12 cellular contexts compared by ENCODE assay signal in genomic region chr1:78377356-78377928, GRCh38.
DNase-seq lines count a peak whose midpoint lies in the region; ATAC-seq and TF ChIP-seq lines count a peak whose summit lies in the region.
"Had no signal": no experiment of that assay in that cellular context is flagged by ENCODE, and none has a peak within 500 bp of the region (broad histone marks: within the 10 kb centered on the region; RNA-seq: fewer than 3 reads in every experiment).

No MANE protein-coding gene starts in this region.

- no peak overlapping the region for H3K4me3 ChIP-seq in IMR-90 (ENCODE audit: insufficient read depth, low read depth, low read length)
- no peak overlapping the region for H3K4me3 ChIP-seq in naive thymus-derived CD4-positive, alpha-beta T cell (ENCODE audit: low read length)

- no TSS peak for BruUV-seq in IMR-90 (replicated peaks; lab: Mats Ljungman, UMichigan)

- intact Hi-C loops in IMR-90 (cut with micrococcal nuclease) = no loop called here
- intact Hi-C loops in naive thymus-derived CD4-positive, alpha-beta T cell (cut with micrococcal nuclease) = no loop called here

- H3K4me2 ChIP-seq in IMR-90 (ENCODE audit: low read depth, low read length) = no peak overlapping the region

- ATAC-seq in HG02870 (IDR thresholded peaks at IDR 0.05; ENCODE audit: unreplicated experiment) (peak; percentile 86), IMR-90 (ENCODE audit: low read depth) (no peak)
- ATAC-seq in naive thymus-derived CD4-positive, alpha-beta T cell = no peak
- ATAC-seq: stimulated activated effector memory CD8-positive, alpha-beta T cell treated with anti-CD3 and anti-CD28 coated beads, Interleukin-12 subunit alpha, Interleukin-12 subunit beta, amount 100 ng/mL, for 72 hours had no signal

- H3K27ac Mint-ChIP-seq in naive thymus-derived CD4-positive, alpha-beta T cell = no peak overlapping the region
- H3K27ac Mint-ChIP-seq: stimulated activated effector memory CD8-positive, alpha-beta T cell treated with anti-CD3 and anti-CD28 coated beads, Interleukin-12 subunit alpha, Interleukin-12 subunit beta, amount 100 ng/mL, for 72 hours had no signal

- H3K4me1 ChIP-seq in IMR-90 (ENCODE audit: control insufficient read depth, insufficient read depth, low read length) = no peaks in the 10 kb centered on the region
- no peaks in the 10 kb centered on the region for H3K4me1 ChIP-seq in naive thymus-derived CD4-positive, alpha-beta T cell (ENCODE audit: control insufficient read depth in 2 of 2, insufficient read depth in 2 of 2, low read length in 2 of 2)

- dilution Hi-C loops in IMR-90 (cut with HindIII; ENCODE audit: low sequenced_read_pairs, unreplicated experiment) = no loop called here

- no peak overlapping the region for H3K14ac ChIP-seq in IMR-90 (replicated peaks; ENCODE audit: low read depth, low read length)

- no peak overlapping the region for H3K4ac ChIP-seq in IMR-90 (ENCODE audit: low read depth, low read length)

- no peak overlapping the region for H4K91ac ChIP-seq in IMR-90 (ENCODE audit: insufficient read depth, low read depth, low read length)

- H2AK9ac ChIP-seq in IMR-90 (replicated peaks; ENCODE audit: low read depth, low read length, poor library complexity) = no peak overlapping the region

- DNase-seq in NOMO-1 treated with DMSO at 0.1 percent for 48 hours (lab: John Stamatoyannopoulos, UW; ENCODE audit: unreplicated experiment) (peak; percentile 0), NOMO-1 treated with dmso at 0.1 percent for 144 hours (lab: John Stamatoyannopoulos, UW; ENCODE audit: unreplicated experiment) (no peak), IMR-90 (peak; percentile 27), DMS79 (lab: John Stamatoyannopoulos, UW) (no peak), LoVo (ENCODE audit: low spot score) (no peak), GDM1 (lab: John Stamatoyannopoulos, UW) (no peak)
- DNase-seq in naive thymus-derived CD4-positive, alpha-beta T cell = no peak
- DNase-seq: activated effector memory CD4-positive, alpha-beta T cell treated with Interleukin-2 at 50 U/mL for 16 hours; dermis blood vessel endothelial cell; MV-4-11 had no signal

- H3K27ac ChIP-seq in IMR-90 (ENCODE audit: insufficient read depth, low read length) = no peak overlapping the region
- no peak overlapping the region for H3K27ac ChIP-seq in naive thymus-derived CD4-positive, alpha-beta T cell (ENCODE audit: low read depth, low read length)

- H3K36me3 Mint-ChIP-seq in naive thymus-derived CD4-positive, alpha-beta T cell = no peaks in the 10 kb centered on the region
- H3K36me3 Mint-ChIP-seq: stimulated activated effector memory CD8-positive, alpha-beta T cell treated with anti-CD3 and anti-CD28 coated beads, Interleukin-12 subunit alpha, Interleukin-12 subunit beta, amount 100 ng/mL, for 72 hours had no signal

- H2BK5ac ChIP-seq in IMR-90 (ENCODE audit: low read depth, low read length, poor library complexity, severe bottlenecking) = no peak overlapping the region

- no peak overlapping the region for H3K4me3 Mint-ChIP-seq in naive thymus-derived CD4-positive, alpha-beta T cell
- H3K4me3 Mint-ChIP-seq: stimulated activated effector memory CD8-positive, alpha-beta T cell treated with anti-CD3 and anti-CD28 coated beads, Interleukin-12 subunit alpha, Interleukin-12 subunit beta, amount 100 ng/mL, for 72 hours had no signal

- H2AFZ ChIP-seq in IMR-90 (replicated peaks; ENCODE audit: low read length, poor library complexity) = no peak overlapping the region

- H2BK20ac ChIP-seq in IMR-90 (ENCODE audit: low read depth, low read length) = no peak overlapping the region

- H3K79me1 ChIP-seq in IMR-90 (ENCODE audit: low read depth in 1 of 2, low read length in 2 of 2) = no peaks in the 10 kb centered on the region

- H3K36me3 ChIP-seq in IMR-90 (ENCODE audit: control insufficient read depth, insufficient read depth, low read length) = no peaks in the 10 kb centered on the region
- no peaks in the 10 kb centered on the region for H3K36me3 ChIP-seq in naive thymus-derived CD4-positive, alpha-beta T cell (ENCODE audit: control insufficient read depth in 2 of 3, insufficient read depth in 3 of 3, low read length in 3 of 3)

- H3K9me1 ChIP-seq in IMR-90 (ENCODE audit: insufficient read depth, low read length) = no peaks in the 10 kb centered on the region

- H2BK15ac ChIP-seq in IMR-90 (ENCODE audit: low read depth, low read length) = no peak overlapping the region

- in situ Hi-C loops in IMR-90 (cut with MboI; ENCODE audit: low sequenced_read_pairs) = no loop called here

- H3K27me3 Mint-ChIP-seq in naive thymus-derived CD4-positive, alpha-beta T cell = no peaks in the 10 kb centered on the region

- CTCF ChIA-PET in IMR-90 (lab: Yijun Ruan, JAX) = no interaction called here
- CTCF ChIA-PET in naive thymus-derived CD4-positive, alpha-beta T cell (lab: Charles Lee) = no interaction called here

- POLR2A ChIA-PET in IMR-90 (lab: Charles Lee; ENCODE audit: unreplicated experiment) = no interaction called here
- POLR2A ChIA-PET in naive thymus-derived CD4-positive, alpha-beta T cell (lab: Charles Lee) = no interaction called here

- no peak overlapping the region for H3K56ac ChIP-seq in IMR-90 (ENCODE audit: extremely low read depth, insufficient read depth, low read length)

- peaks cover 0 to 4% (median 0%) of the 10 kb centered on the region in 11 donors for H3K9me3 Mint-ChIP-seq in naive thymus-derived CD4-positive, alpha-beta T cell

- no peak overlapping the region for H2AK5ac ChIP-seq in IMR-90 (ENCODE audit: low read depth, low read length)

- no peak overlapping the region for H3K9ac ChIP-seq in IMR-90 (ENCODE audit: low read depth, low read length)

- no peak overlapping the region for H4K8ac ChIP-seq in IMR-90 (ENCODE audit: low read depth in 2 of 2, low read length in 2 of 2)

- no peak for TF ChIP-seq CTCF in IMR-90 (conservative IDR thresholded peaks at IDR 0.05; ENCODE audit: low read depth, low read length)

- no peak overlapping the region for H3K18ac ChIP-seq in IMR-90 (ENCODE audit: low read depth, low read length)

- no peak for TF ChIP-seq POLR2A in IMR-90 (IDR thresholded peaks at IDR 0.05; ENCODE audit: low read depth, low read length)

- no peaks in the 10 kb centered on the region for H3K9me3 ChIP-seq in IMR-90 (ENCODE audit: control insufficient read depth, insufficient read depth, low read length)
- H3K9me3 ChIP-seq in naive thymus-derived CD4-positive, alpha-beta T cell (ENCODE audit: control insufficient read depth in 2 of 3, low read length in 3 of 3) = no peaks in the 10 kb centered on the region

- no peak overlapping the region for H2BK120ac ChIP-seq in IMR-90 (ENCODE audit: low read depth, low read length)

- H3K27me3 ChIP-seq in IMR-90 (ENCODE audit: control insufficient read depth, insufficient read depth, low read length) = no peaks in the 10 kb centered on the region
- H3K27me3 ChIP-seq in naive thymus-derived CD4-positive, alpha-beta T cell (ENCODE audit: control insufficient read depth in 2 of 2, insufficient read depth in 2 of 2, low read length in 2 of 2) = no peaks in the 10 kb centered on the region

- TF ChIP-seq RAD21 in IMR-90 (IDR thresholded peaks at IDR 0.05; ENCODE audit: low read length) = no peak

- no peaks in the 10 kb centered on the region for H3K4me1 Mint-ChIP-seq in naive thymus-derived CD4-positive, alpha-beta T cell
- H3K4me1 Mint-ChIP-seq: stimulated activated effector memory CD8-positive, alpha-beta T cell treated with anti-CD3 and anti-CD28 coated beads, Interleukin-12 subunit alpha, Interleukin-12 subunit beta, amount 100 ng/mL, for 72 hours had no signal

- H4K5ac ChIP-seq in IMR-90 (ENCODE audit: low read depth, low read length) = no peak overlapping the region

- H3K23ac ChIP-seq in IMR-90 (ENCODE audit: low read depth, low read length) = no peak overlapping the region

- no peaks in the 10 kb centered on the region for H4K20me1 ChIP-seq in IMR-90 (ENCODE audit: insufficient read depth, low read length)

TF ChIP-seq in IMR-90, 13 proteins besides CTCF, POLR2A, EP300 and RAD21:
- no peak for TF ChIP-seq FOS (IDR thresholded peaks at IDR 0.05; ENCODE audit: low read depth, low read length)
- no peak for TF ChIP-seq NFE2L2 (IDR thresholded peaks at IDR 0.05; ENCODE audit: low read depth, low read length)
- no peak for TF ChIP-seq CEBPB (IDR thresholded peaks at IDR 0.05; ENCODE audit: low read depth, low read length)
- TF ChIP-seq SMC3 (IDR thresholded peaks at IDR 0.05; ENCODE audit: low read depth, low read length) = no peak
- TF ChIP-seq, protein P1, sequence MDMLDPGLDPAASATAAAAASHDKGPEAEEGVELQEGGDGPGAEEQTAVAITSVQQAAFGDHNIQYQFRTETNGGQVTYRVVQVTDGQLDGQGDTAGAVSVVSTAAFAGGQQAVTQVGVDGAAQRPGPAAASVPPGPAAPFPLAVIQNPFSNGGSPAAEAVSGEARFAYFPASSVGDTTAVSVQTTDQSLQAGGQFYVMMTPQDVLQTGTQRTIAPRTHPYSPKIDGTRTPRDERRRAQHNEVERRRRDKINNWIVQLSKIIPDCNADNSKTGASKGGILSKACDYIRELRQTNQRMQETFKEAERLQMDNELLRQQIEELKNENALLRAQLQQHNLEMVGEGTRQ (IDR thresholded peaks at IDR 0.05; ENCODE audit: low read depth, low read length) = no peak
- TF ChIP-seq MXI1 (IDR thresholded peaks at IDR 0.05; ENCODE audit: borderline replicate concordance, low read depth, low read length) = no peak
- TF ChIP-seq MAZ (IDR thresholded peaks at IDR 0.05; ENCODE audit: borderline replicate concordance, low read depth, low read length) = no peak
- no peak for TF ChIP-seq CHD1 (IDR thresholded peaks at IDR 0.05; ENCODE audit: low read depth, low read length)
- no peak for TF ChIP-seq MAFK (IDR thresholded peaks at IDR 0.05; ENCODE audit: low read depth, low read length)
- no peak for TF ChIP-seq RCOR1 (IDR thresholded peaks at IDR 0.05; ENCODE audit: insufficient replicate concordance, low read length)
- no peak for TF ChIP-seq ELK1 (IDR thresholded peaks at IDR 0.05; ENCODE audit: borderline replicate concordance, low read depth, low read length)
- no peak for TF ChIP-seq BHLHE40 (IDR thresholded peaks at IDR 0.05; ENCODE audit: low read depth, low read length)

Comparison
In these comparisons a context has a peak if more than half of its experiments do, and no peak if none do; other contexts are left out.
1. DNase-seq: peak in NOMO-1 treated with DMSO at 0.1 percent for 48 hours (single experiment) and IMR-90 (single experiment); none in NOMO-1 treated with dmso at 0.1 percent for 144 hours (single experiment), DMS79 (single experiment), LoVo (single experiment), GDM1 (single experiment) and naive thymus-derived CD4-positive, alpha-beta T cell (0 of 9).